26 cellular contexts compared by ENCODE assay signal in genomic region chr7:18231854-18232253, GRCh38.
DNase-seq lines count a peak whose midpoint lies in the region; ATAC-seq, FAIRE-seq and TF ChIP-seq lines count a peak whose summit lies in the region.
"Had no signal": no experiment of that assay in that cellular context is flagged by ENCODE, and none has a peak within 500 bp of the region (broad histone marks: within the 10 kb centered on the region; RNA-seq: fewer than 3 reads in every experiment).

No MANE protein-coding gene starts in this region.

- H3K4me2 ChIP-seq in HepG2 (ENCODE audit: low read depth, low read length), result no peak overlapping the region
- H3K4me2 ChIP-seq in PC-9, result no peak overlapping the region
- H3K4me2 ChIP-seq: BLaER1 had no signal

- no peak for TF ChIP-seq EP300 in HepG2 (IDR thresholded peaks at IDR 0.05; ENCODE audit: low read depth in 2 of 2, low read length in 2 of 2)
- no peak for TF ChIP-seq EP300 in HepG2 (CRISPR knock-in tag; IDR thresholded peaks at IDR 0.05; ENCODE audit: borderline replicate concordance)

- H4K20me1 ChIP-seq in HepG2 (ENCODE audit: insufficient read depth, low read length) (no peaks in the 10 kb centered on the region), PC-9 (ENCODE audit: insufficient read depth) (no peaks in the 10 kb centered on the region)
- H4K20me1 ChIP-seq: BLaER1 had no signal

- intact Hi-C loops in HepG2 (cut with micrococcal nuclease; ENCODE audit: unreplicated experiment) (no loop called here), right lobe of liver (cut with DNase I) (no loop called here), PC-9 (cut with micrococcal nuclease; ENCODE audit: unreplicated experiment) (no loop called here), spleen (cut with DNase I; ENCODE audit: low total_unique reads) (no loop called here)

- H3K4me1 ChIP-seq in HepG2 (ENCODE audit: insufficient read depth, low read length) (no peaks in the 10 kb centered on the region), right lobe of liver (no peaks in the 10 kb centered on the region), PC-9 (replicated peaks; ENCODE audit: insufficient read depth) (no peaks in the 10 kb centered on the region), spleen (peaks cover 0 to 20% (median 9%) of the 10 kb centered on the region in 6 donors)
- H3K4me1 ChIP-seq: BE2C, BLaER1 had no signal

- no peak for FAIRE-seq in HepG2 (lab: Jason Lieb, UNC)
- peak; percentile 28 for FAIRE-seq in colon (lab: Jason Lieb, UNC)
- FAIRE-seq: GM12878, GM12892, GM18507 had no signal

- no peak for TF ChIP-seq POLR2A in HepG2 (IDR thresholded peaks at IDR 0.05; ENCODE audit: insufficient read depth in 1 of 2, low read depth in 2 of 2, low read length in 2 of 2)
- no peak for TF ChIP-seq POLR2A in right lobe of liver (IDR thresholded peaks at IDR 0.05)
- no peak for TF ChIP-seq POLR2A in spleen (IDR thresholded peaks at IDR 0.05)

- H3K27me3 ChIP-seq in HepG2 (ENCODE audit: control insufficient read depth in 1 of 2, insufficient read depth in 2 of 2, low read length in 2 of 2), result no peaks in the 10 kb centered on the region
- H3K27me3 ChIP-seq in right lobe of liver, result no peaks in the 10 kb centered on the region
- H3K27me3 ChIP-seq in PC-9 (ENCODE audit: insufficient read depth, low read depth), result no peaks in the 10 kb centered on the region
- H3K27me3 ChIP-seq in spleen (replicated peaks in 1 of 7), result no peaks in the 10 kb centered on the region
- H3K27me3 ChIP-seq: BE2C, BLaER1 had no signal

- no peak for ATAC-seq in HepG2
- ATAC-seq in right lobe of liver, result no peak
- ATAC-seq: GM12878 had no signal

- H3K9ac ChIP-seq in HepG2 (ENCODE audit: insufficient read depth, low read depth, low read length), result no peak overlapping the region
- H3K9ac ChIP-seq: BLaER1 had no signal

- TF ChIP-seq CTCF in HepG2 (CRISPR knock-in tag; IDR thresholded peaks at IDR 0.05), result no peak
- no peak for TF ChIP-seq CTCF in right lobe of liver (IDR thresholded peaks at IDR 0.05)
- no peak for TF ChIP-seq CTCF in PC-9 (conservative IDR thresholded peaks at IDR 0.05)
- no peak for TF ChIP-seq CTCF in spleen (IDR thresholded peaks at IDR 0.05 in 8 of 11, conservative IDR thresholded peaks at IDR 0.05 in 3 of 11)

- POLR2A ChIA-PET in HepG2 (lab: Yijun Ruan, JAX), result no interaction called here
- POLR2A ChIA-PET in PC-9 (lab: Charles Lee; ENCODE audit: unreplicated experiment), result no interaction called here

- in situ Hi-C loops in HepG2 (cut with HindIII; ENCODE audit: extremely low pct_ligation_motif_present, low pct_unique_long_range_greater_than_20kb), result no loop called here

- H3K79me2 ChIP-seq in HepG2 (ENCODE audit: insufficient read depth, low read length) (no peaks in the 10 kb centered on the region), PC-9 (ENCODE audit: low read depth) (no peaks in the 10 kb centered on the region)

- BruUV-seq in HepG2 (replicated peaks; lab: Mats Ljungman, UMichigan), result no TSS peak
- no TSS peak for BruUV-seq in PC-9 (replicated peaks; lab: Mats Ljungman, UMichigan)

- no peaks in the 10 kb centered on the region for H3K9me3 ChIP-seq in HepG2 (ENCODE audit: low read length)
- H3K9me3 ChIP-seq in right lobe of liver, result no peaks in the 10 kb centered on the region
- H3K9me3 ChIP-seq in PC-9 (ENCODE audit: insufficient read depth, low read depth), result no peaks in the 10 kb centered on the region
- H3K9me3 ChIP-seq in spleen, result no peaks in the 10 kb centered on the region
- H3K9me3 ChIP-seq: BE2C, BLaER1 had no signal

- WGBS in HepG2 (ENCODE audit: low lambda C conversion rate), result 1% methylated on average over 4 of the region's 4 CpGs
- WGBS in right lobe of liver (ENCODE audit: insufficient coverage, low coverage, low lambda C conversion rate, missing lambda C conversion rate), result 50% methylated on average over 4 of the region's 4 CpGs
- 88 to 93% (median 91%) methylated on average over 4 of the region's 4 CpGs for WGBS in spleen, 5 donors

- H2AFZ ChIP-seq in HepG2 (ENCODE audit: low read length), result no peak overlapping the region
- H2AFZ ChIP-seq in PC-9, result peak overlapping the region; percentile 5; the same call in 1 of the 2 replicates

- H3K9me2 ChIP-seq in PC-9 (ENCODE audit: insufficient read depth), result no peaks in the 10 kb centered on the region

- no peak for TF ChIP-seq RAD21 in HepG2 (CRISPR knock-in tag; IDR thresholded peaks at IDR 0.05)

- no peaks in the 10 kb centered on the region for H3F3A ChIP-seq in PC-9 (ENCODE audit: insufficient read depth, low read depth)

- CTCF ChIA-PET in HepG2 (lab: Yijun Ruan, JAX; ENCODE audit: low intra/inter-chr PET ratio, low total read pairs) (no interaction called here), PC-9 (lab: Charles Lee) (interaction anchor here (0.6 to 0.7 kb wide), 2 partner anchors 24 to 30 kb away, joined by 3 to 16 read pairs; no protein-coding TSS in a partner anchor)

- no peak overlapping the region for H3K4me3 ChIP-seq in HepG2 (replicated peaks in 1 of 3; ENCODE audit: insufficient read depth in 1 of 3, low read depth in 2 of 3, low read length in 3 of 3)
- no peak overlapping the region for H3K4me3 ChIP-seq in right lobe of liver
- no peak overlapping the region for H3K4me3 ChIP-seq in PC-9
- no peak overlapping the region for H3K4me3 ChIP-seq in spleen
- H3K4me3 ChIP-seq: BLaER1, GM12878 had no signal

- H3K36me3 ChIP-seq in HepG2 (replicated peaks in 1 of 2; ENCODE audit: control insufficient read depth in 1 of 2, insufficient read depth in 2 of 2, low read length in 2 of 2), result no peaks in the 10 kb centered on the region
- H3K36me3 ChIP-seq in right lobe of liver, result no peaks in the 10 kb centered on the region
- H3K36me3 ChIP-seq in PC-9 (ENCODE audit: low read depth), result no peaks in the 10 kb centered on the region
- H3K36me3 ChIP-seq in spleen, result no peaks in the 10 kb centered on the region
- H3K36me3 ChIP-seq: BE2C, BLaER1 had no signal

- DNase-seq in HepG2 (ENCODE audit: low spot score) (no peak), right lobe of liver (no peak), PC-9 (no peak), spleen (no peak), NCI-H2196 (lab: John Stamatoyannopoulos, UW; ENCODE audit: unreplicated experiment) (no peak), activated gamma-delta T cell (lab: John Stamatoyannopoulos, UW) (no peak)
- DNase-seq: ACHN; BE2C; C1 segment of cervical spinal cord; CD4-positive, alpha-beta memory T cell; CD4-positive, CD25-positive, alpha-beta regulatory T cell; CD8-positive, alpha-beta memory T cell; COR-L47; DMS 273 treated with DMSO at 0.1 percent for 48 hours; DMS153; DMS53; DMS79; DND-41; EL; GDM1 had no signal

- H3K27ac ChIP-seq in HepG2 (ENCODE audit: extremely low read length, insufficient read depth, low read length), result no peak overlapping the region
- no peak overlapping the region for H3K27ac ChIP-seq in right lobe of liver
- no peak overlapping the region for H3K27ac ChIP-seq in PC-9
- H3K27ac ChIP-seq in spleen, result no peak overlapping the region
- H3K27ac ChIP-seq: 22Rv1, BLaER1 had no signal

TF ChIP-seq in HepG2, 621 proteins besides CTCF, POLR2A, EP300 and RAD21:
- TF ChIP-seq MAFK (conservative IDR thresholded peaks at IDR 0.05 in 1 of 2, IDR thresholded peaks at IDR 0.05 in 1 of 2; ENCODE audit: low read length in 2 of 2) (peak; percentile 58 to 80; a peak in 3 of 4 replicates), ZSCAN20 (CRISPR knock-in tag; IDR thresholded peaks at IDR 0.05; ENCODE audit: borderline replicate concordance) (no peak), ZNF792 (CRISPR knock-in tag; IDR thresholded peaks at IDR 0.05) (no peak), TOE1 (CRISPR knock-in tag; IDR thresholded peaks at IDR 0.05) (no peak), MAFF (IDR thresholded peaks at IDR 0.05; ENCODE audit: low read depth, low read length) (peak; percentile 75), BATF2 (CRISPR knock-in tag; IDR thresholded peaks at IDR 0.05) (no peak), ARNTL (CRISPR knock-in tag; IDR thresholded peaks at IDR 0.05) (no peak), CCAR2 (optimal IDR thresholded peaks at IDR 0.05; ENCODE audit: low read depth, low read length) (no peak)
